Comparison of ENCODE assay signal across 8 cellular contexts in the genomic region with DNA sequence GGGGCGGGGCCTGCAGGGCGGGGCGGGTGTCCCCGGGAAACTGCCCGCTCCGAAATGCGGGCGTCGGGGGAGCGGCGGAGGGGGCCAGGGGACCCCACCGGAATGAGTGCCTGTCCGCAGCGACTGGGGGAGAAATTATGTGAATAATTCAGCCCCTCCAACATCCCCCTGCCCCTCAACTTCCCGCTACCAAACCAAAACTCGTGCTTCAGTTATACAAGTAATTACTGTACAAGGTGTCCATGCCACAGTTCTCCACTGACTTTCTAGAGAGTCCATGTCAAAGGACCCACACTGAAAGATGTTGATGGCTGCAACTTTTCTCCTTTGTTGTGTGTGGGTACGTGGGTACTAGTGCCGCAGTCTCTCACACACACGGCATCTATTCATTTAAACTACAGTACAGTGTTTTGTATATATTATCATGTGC. TPM values are rescaled to one million over a fixed set of nuclear protein-coding genes. Genes with fewer than 3 reads are reported as not detected.
DNase-seq lines count a peak whose midpoint lies in the region; ATAC-seq, FAIRE-seq and TF ChIP-seq lines count a peak whose summit lies in the region.

No MANE protein-coding gene starts in this region.

- no peaks in the 10 kb centered on the region for H3K9me3 Mint-ChIP-seq in activated T-helper 1 cell treated with anti-CD3 and anti-CD28 coated beads, Interleukin-12 subunit alpha, Interleukin-12 subunit beta, Interleukin-2, Interleukin-4 antibody, amounts not matched to agents 30 ng/mL and 10 ng/mL and 1 ng/mL, durations not matched to agents 14 hours and 24 hours and 36 hours

- POLR2A ChIA-PET in IMR-90 (lab: Charles Lee; ENCODE audit: unreplicated experiment), result interaction anchor here (0.5 to 0.8 kb wide), 2 partner anchors 181 to 232 kb away, joined by 3 to 6 read pairs; no protein-coding TSS in a partner anchor

- peak overlapping the region; percentile 97 for H3K27ac Mint-ChIP-seq in activated T-helper 1 cell treated with anti-CD3 and anti-CD28 coated beads, Interleukin-12 subunit alpha, Interleukin-12 subunit beta, Interleukin-2, Interleukin-4 antibody, amounts not matched to agents 30 ng/mL and 10 ng/mL and 1 ng/mL, durations not matched to agents 14 hours and 24 hours and 36 hours

- H3K4me2 ChIP-seq in DOHH2 (ENCODE audit: low read length), result peak overlapping the region; percentile 97
- peak overlapping the region; percentile 100 for H3K4me2 ChIP-seq in IMR-90 (ENCODE audit: low read depth, low read length)

- BruUV-seq in IMR-90 (replicated peaks; lab: Mats Ljungman, UMichigan), result no TSS peak

- WGBS in IMR-90 (ENCODE audit: extremely low coverage in 2 of 2, insufficient read length in 1 of 2), 2 experiments, result no CpG with 5 or more reads among the region's 19 CpGs
- 0 to 1% methylated on average over 19 of the region's 19 CpGs for whole genome bisulfite sequencing in heart right ventricle, 2 donors

- H4K5ac ChIP-seq in IMR-90 (ENCODE audit: low read depth, low read length), result peak overlapping the region; percentile 85

- dilution Hi-C loops in IMR-90 (cut with HindIII; ENCODE audit: low sequenced_read_pairs, unreplicated experiment), result no loop called here

- H3K4me1 ChIP-seq in DOHH2 (ENCODE audit: control insufficient read depth, low read length) (peaks cover 58% of the 10 kb centered on the region), IMR-90 (ENCODE audit: control insufficient read depth, insufficient read depth, low read length) (peaks cover 1% of the 10 kb centered on the region; the same call in 1 of the 2 replicates), heart right ventricle (peaks cover 0 to 44% (median 32%) of the 10 kb centered on the region in 9 donors)

- TF ChIP-seq RAD21 in IMR-90 (IDR thresholded peaks at IDR 0.05; ENCODE audit: low read length), result no peak

- H3K9me1 ChIP-seq in IMR-90 (ENCODE audit: insufficient read depth, low read length), result 0 out of 2 replicates have a peak, but pooled peaks cover under 1% of the 10 kb centered on the region

- TF ChIP-seq POLR2A in IMR-90 (IDR thresholded peaks at IDR 0.05; ENCODE audit: low read depth, low read length), result no peak

- H3K14ac ChIP-seq in IMR-90 (replicated peaks; ENCODE audit: low read depth, low read length), result peak overlapping the region; percentile 87

- H3K9me3 ChIP-seq in DOHH2 (ENCODE audit: control insufficient read depth, insufficient read depth, low read length) (no peaks in the 10 kb centered on the region), IMR-90 (ENCODE audit: control insufficient read depth, insufficient read depth, low read length) (no peaks in the 10 kb centered on the region), heart right ventricle (no peaks in the 10 kb centered on the region)

- H3K18ac ChIP-seq in IMR-90 (ENCODE audit: low read depth, low read length), result peak overlapping the region; percentile 97

- H3K56ac ChIP-seq in IMR-90 (ENCODE audit: extremely low read depth, insufficient read depth, low read length), result peak overlapping the region; percentile 92

- H4K20me1 ChIP-seq in DOHH2 (ENCODE audit: control insufficient read depth, insufficient read depth, low read depth, low read length), result peaks cover 11% of the 10 kb centered on the region
- H4K20me1 ChIP-seq in IMR-90 (ENCODE audit: insufficient read depth, low read length), result peaks cover 28% of the 10 kb centered on the region

- H3K27ac ChIP-seq in DOHH2 (ENCODE audit: low read depth, low read length) (peak overlapping the region; percentile 93), IMR-90 (ENCODE audit: insufficient read depth, low read length) (peak overlapping the region; percentile 95), heart right ventricle (peak overlapping the region; percentile 92 to 100 (median 99))

- no peaks in the 10 kb centered on the region for H3K9me2 ChIP-seq in DOHH2 (replicated peaks; ENCODE audit: control insufficient read depth, low read length)

- peak overlapping the region; percentile 87; the same call in 2 of the 3 replicates for H2BK15ac ChIP-seq in IMR-90 (ENCODE audit: low read depth, low read length)

- peak overlapping the region; percentile 89 for H2AFZ ChIP-seq in IMR-90 (replicated peaks; ENCODE audit: low read length, poor library complexity)

- H2BK20ac ChIP-seq in IMR-90 (ENCODE audit: low read depth, low read length), result peak overlapping the region; percentile 75

- peak overlapping the region; percentile 96 for H3K9ac ChIP-seq in IMR-90 (ENCODE audit: low read depth, low read length)

- peak overlapping the region; percentile 95 for H2BK5ac ChIP-seq in IMR-90 (ENCODE audit: low read depth, low read length, poor library complexity, severe bottlenecking)

- H3K23ac ChIP-seq in IMR-90 (ENCODE audit: low read depth, low read length), result peak overlapping the region; percentile 97

- H2AK9ac ChIP-seq in IMR-90 (replicated peaks; ENCODE audit: low read depth, low read length, poor library complexity), result peak overlapping the region; percentile 80

- CTCF ChIA-PET in IMR-90 (lab: Yijun Ruan, JAX), result interaction anchor here (1.0 to 1.9 kb wide), 8 partner anchors 12 to 163 kb away, joined by 3 to 6 read pairs (median 4); no protein-coding TSS in a partner anchor

- H4K8ac ChIP-seq in IMR-90 (ENCODE audit: low read depth in 2 of 2, low read length in 2 of 2), result peak overlapping the region; percentile 62 to 94

- H3K79me2 ChIP-seq in DOHH2 (ENCODE audit: control insufficient read depth, low read length), result peaks cover 42% of the 10 kb centered on the region

- peak overlapping the region; percentile 91 for H3K4me3 Mint-ChIP-seq in activated T-helper 1 cell treated with anti-CD3 and anti-CD28 coated beads, Interleukin-12 subunit alpha, Interleukin-12 subunit beta, Interleukin-2, Interleukin-4 antibody, amounts not matched to agents 30 ng/mL and 10 ng/mL and 1 ng/mL, durations not matched to agents 14 hours and 24 hours and 36 hours

- H3K4me3 ChIP-seq in DOHH2 (ENCODE audit: low read length), result peak overlapping the region; percentile 81
- H3K4me3 ChIP-seq in IMR-90 (ENCODE audit: insufficient read depth, low read depth, low read length), result peak overlapping the region; percentile 82
- peak overlapping the region; percentile 70 to 97 (median 90) for H3K4me3 ChIP-seq in heart right ventricle

- no peak for FAIRE-seq in urothelium cell line (lab: Jason Lieb, UNC)

- ATAC-seq in GM21381 (IDR thresholded peaks at IDR 0.05; ENCODE audit: unreplicated experiment), result peak; percentile 2
- peak; percentile 12 for ATAC-seq in IMR-90 (ENCODE audit: low read depth)
- peak in 7 of 8 donors; percentile 4 to 49 (median 19) for ATAC-seq in heart right ventricle

- H2BK120ac ChIP-seq in IMR-90 (ENCODE audit: low read depth, low read length), result peak overlapping the region; percentile 83

- in situ Hi-C loops in IMR-90 (cut with MboI; ENCODE audit: low sequenced_read_pairs), result loop anchor here (5.0 kb wide), 2 partner anchors 87 to 338 kb away; partner anchors contain the start of gene CFAP54

- peak overlapping the region; percentile 76 for H4K91ac ChIP-seq in IMR-90 (ENCODE audit: insufficient read depth, low read depth, low read length)

- peaks cover 0 to 15% of the 10 kb centered on the region in 2 experiments; a peak in 2 of 4 replicates for H3K79me1 ChIP-seq in IMR-90 (ENCODE audit: low read depth in 1 of 2, low read length in 2 of 2)

- peaks cover 18% of the 10 kb centered on the region for H3F3A ChIP-seq in DOHH2 (ENCODE audit: control insufficient read depth, insufficient read depth)

- H3K36me3 Mint-ChIP-seq in activated T-helper 1 cell treated with anti-CD3 and anti-CD28 coated beads, Interleukin-12 subunit alpha, Interleukin-12 subunit beta, Interleukin-2, Interleukin-4 antibody, amounts not matched to agents 30 ng/mL and 10 ng/mL and 1 ng/mL, durations not matched to agents 14 hours and 24 hours and 36 hours (ENCODE audit: low read depth), result peaks cover 4% of the 10 kb centered on the region

- DNase-seq in IMR-90 (peak; percentile 39), heart right ventricle (no peak), renal cortical epithelial cell (ENCODE audit: low read depth) (peak; percentile 40), urothelium cell line (ENCODE audit: low spot score) (no peak)
- no peak for DNase-seq in activated T-helper 1 cell treated with anti-CD3 and anti-CD28 coated beads, Interleukin-12 subunit alpha, Interleukin-12 subunit beta, Interleukin-2, Interleukin-4 antibody, amounts not matched to agents 30 ng/mL and 10 ng/mL and 1 ng/mL, durations not matched to agents 14 hours and 24 hours and 36 hours (ENCODE audit: low spot score)
- DNase-seq in activated effector memory CD4-positive, alpha-beta T cell treated with anti-CD3 and anti-CD28 coated beads, Interleukin-2, amount 50 U/mL, for 16 hours, result no peak

- peaks cover 61% of the 10 kb centered on the region for H3K4me1 Mint-ChIP-seq in activated T-helper 1 cell treated with anti-CD3 and anti-CD28 coated beads, Interleukin-12 subunit alpha, Interleukin-12 subunit beta, Interleukin-2, Interleukin-4 antibody, amounts not matched to agents 30 ng/mL and 10 ng/mL and 1 ng/mL, durations not matched to agents 14 hours and 24 hours and 36 hours (ENCODE audit: low read depth)

- TF ChIP-seq CTCF in DOHH2 (IDR thresholded peaks at IDR 0.05; ENCODE audit: low read depth, low read length, poor library complexity, severe bottlenecking) (no peak), IMR-90 (conservative IDR thresholded peaks at IDR 0.05; ENCODE audit: low read depth, low read length) (no peak), heart right ventricle (IDR thresholded peaks at IDR 0.05) (peak in 1 of 9 donors; percentile 7)

- intact Hi-C loops in IMR-90 (cut with micrococcal nuclease) (loop anchor here (1.0 to 2.0 kb wide), 7 partner anchors 26 to 365 kb away; partner anchors contain the start of genes CFAP54 and LTA4H), heart right ventricle (cut with DNase I) (loop anchor here in 8 of 10 donors (5.0 to 10.0 kb wide), 13 partner anchors 47 to 366 kb away; partner anchors contain the start of genes CFAP54 (in 3 of the 8) and LTA4H (in 1 of the 8))
- intact Hi-C loops in activated T-helper 1 cell treated with anti-CD3 and anti-CD28 coated beads, Interleukin-12 subunit alpha, Interleukin-12 subunit beta, Interleukin-2, Interleukin-4 antibody, amounts not matched to agents 30 ng/mL and 10 ng/mL and 1 ng/mL, durations not matched to agents 14 hours and 24 hours and 36 hours (cut with micrococcal nuclease), result loop anchor here (1.0 to 5.0 kb wide), 13 partner anchors 19 to 543 kb away; partner anchors contain the start of genes CFAP54, LTA4H, NEDD1 and SNRPF

- no peaks in the 10 kb centered on the region for H3K27me3 ChIP-seq in DOHH2 (ENCODE audit: control insufficient read depth, low read length)
- H3K27me3 ChIP-seq in IMR-90 (ENCODE audit: control insufficient read depth, insufficient read depth, low read length), result no peaks in the 10 kb centered on the region
- H3K27me3 ChIP-seq in heart right ventricle, result no peaks in the 10 kb centered on the region

- H3K4ac ChIP-seq in IMR-90 (ENCODE audit: low read depth, low read length), result peak overlapping the region; percentile 80

- H2AK5ac ChIP-seq in IMR-90 (ENCODE audit: low read depth, low read length), result peak overlapping the region; percentile 93

- peaks cover 11% of the 10 kb centered on the region for H3K36me3 ChIP-seq in DOHH2 (ENCODE audit: control insufficient read depth, low read length)
- H3K36me3 ChIP-seq in IMR-90 (ENCODE audit: control insufficient read depth, insufficient read depth, low read length), result no peaks in the 10 kb centered on the region
- H3K36me3 ChIP-seq in heart right ventricle, result no peaks in the 10 kb centered on the region

- H3K27me3 Mint-ChIP-seq in activated T-helper 1 cell treated with anti-CD3 and anti-CD28 coated beads, Interleukin-12 subunit alpha, Interleukin-12 subunit beta, Interleukin-2, Interleukin-4 antibody, amounts not matched to agents 30 ng/mL and 10 ng/mL and 1 ng/mL, durations not matched to agents 14 hours and 24 hours and 36 hours (ENCODE audit: insufficient read depth), result no peaks in the 10 kb centered on the region

RNA-seq across cellular contexts. Expression of gene CDK17, which starts 0.4 kb away (rescaled TPM):
- total RNA-seq in IMR-90 (2012; rRNA removed) (50.2 and 58.9 TPM in 2 replicates), heart right ventricle (10 to 100 TPM; 14.5 to 32.4 (median 21.7) TPM), renal cortical epithelial cell (57.4 and 58.5 TPM in 2 replicates)
- polyA plus RNA-seq in IMR-90 (2012; rRNA removed) (14.5 and 15.4 TPM in 2 replicates), heart right ventricle (10 to 100 TPM in 1 of 2 donors, 1 to 10 TPM in 1; 8.5 to 11.0 TPM)
- polyA plus RNA-seq in IMR-90 (2012; cell fraction: cytosol; rRNA removed), result 6.0 and 8.4 TPM in 2 replicates
- 8.1 and 41.6 TPM in 2 replicates for polyA plus RNA-seq in IMR-90 (2012; cell fraction: nucleus; rRNA removed; ENCODE audit: low replicate concordance)
- 32.4 and 37.1 TPM in 2 replicates for total RNA-seq in activated T-helper 1 cell treated with anti-CD3 and anti-CD28 coated beads, Interleukin-12 subunit alpha, Interleukin-12 subunit beta, Interleukin-2, Interleukin-4 antibody, amounts not matched to agents 30 ng/mL and 10 ng/mL and 1 ng/mL, durations not matched to agents 14 hours and 24 hours and 36 hours

Comparison
In these comparisons a context has a peak if more than half of its experiments do, and no peak if none do; other contexts are left out.
1. DNase-seq: peak in IMR-90 (single experiment) and renal cortical epithelial cell (single experiment); none in activated T-helper 1 cell treated with anti-CD3 and anti-CD28 coated beads, Interleukin-12 subunit alpha, Interleukin-12 subunit beta, Interleukin-2, Interleukin-4 antibody, amounts not matched to agents 30 ng/mL and 10 ng/mL and 1 ng/mL, durations not matched to agents 14 hours and 24 hours and 36 hours (single experiment), heart right ventricle (0 of 2), urothelium cell line (single experiment) and activated effector memory CD4-positive, alpha-beta T cell treated with anti-CD3 and anti-CD28 coated beads, Interleukin-2, amount 50 U/mL, for 16 hours (single experiment).
2. Peak in every context shown above with its lines, with median percentiles within 50 percentile points of each other: H3K27ac ChIP-seq, H3K4me3 ChIP-seq and ATAC-seq.